ENCODE assay signal across 33 cellular contexts in genomic region chr3:112881891-112882290, GRCh38. TPM values are rescaled to one million over a fixed set of nuclear protein-coding genes. Genes with fewer than 3 reads are reported as not detected.
"Had no signal": no experiment of that assay in that cellular context is flagged by ENCODE, and none has a peak within 500 bp of the region (broad histone marks: within the 10 kb centered on the region; RNA-seq: fewer than 3 reads in every experiment).

No MANE protein-coding gene starts in this region.

- DNase-seq: activated CD4-positive, alpha-beta memory T cell treated with anti-CD3 and anti-CD28 coated beads, Interleukin-2, amount 10 ng/mL, durations not matched to agents 7 days and 5 days; activated CD4-positive, alpha-beta T cell treated with anti-CD3 and anti-CD28 coated beads for 1 hour; activated CD4-positive, alpha-beta T cell treated with anti-CD3 and anti-CD28 coated beads for 48 hours; activated CD4-positive, CD25-positive, alpha-beta regulatory T cell; activated CD8-positive, alpha-beta memory T cell treated with anti-CD3 and anti-CD28 coated beads for 24 hours; activated CD8-positive, alpha-beta memory T cell treated with anti-CD3 and anti-CD28 coated beads, Interleukin-2, amount 10 ng/mL, durations not matched to agents 7 days and 5 days; activated CD8-positive, alpha-beta memory T cell treated with anti-CD3 and anti-CD28 coated beads, Interleukin-2, amount 50 U/mL, for 48 hours; activated effector memory CD4-positive, alpha-beta T cell treated with Interleukin-2 at 50 U/mL for 16 hours; activated naive CD4-positive, alpha-beta T cell treated with anti-CD3 and anti-CD28 coated beads, Interleukin-2, amount 10 ng/mL, durations not matched to agents 7 days and 5 days; activated naive CD8-positive, alpha-beta T cell treated with anti-CD3 and anti-CD28 coated beads, Interleukin-2, amount 50 U/mL, for 24 hours; activated T-cell treated with anti-CD3 and anti-CD28 coated beads, Interleukin-2, amount 50 U/mL, for 48 hours; anterior cingulate cortex; caudate nucleus; cerebellar nuclear complex; MM.1S; MV-4-11; NCI-H1092; NCI-H1436 treated with DMSO at 0.1 percent for 48 hours; NCI-H1694 treated with DMSO at 0.1 percent for 48 hours; NCI-H2029; NCI-H510A; NCI-H526; NCI-H748 treated with DMSO at 0.1 percent for 48 hours; NK-92 treated with Interleukin-12 subunit alpha and Interleukin-12 subunit beta, amount 100 ng/mL, for 24 hours; Right ventricle myocardium superior; SW 1271; T-helper 1 cell; T-helper 2 cell; T-helper 9 cell had no signal

- H3K36me3 Mint-ChIP-seq: activated naive CD4-positive, alpha-beta T cell treated with anti-CD3 and anti-CD28 coated beads, Interleukin-2, amount 10 ng/mL, durations not matched to agents 7 days and 5 days; brain had no signal

- H3K9me3 Mint-ChIP-seq: activated naive CD4-positive, alpha-beta T cell treated with anti-CD3 and anti-CD28 coated beads, Interleukin-2, amount 10 ng/mL, durations not matched to agents 7 days and 5 days; activated naive CD8-positive, alpha-beta T cell treated with anti-CD3 and anti-CD28 coated beads, Interleukin-2, amount 50 U/mL, for 24 hours had no signal

- H3K4me3 Mint-ChIP-seq: activated CD4-positive, alpha-beta memory T cell treated with anti-CD3 and anti-CD28 coated beads, Interleukin-2, amount 10 ng/mL, durations not matched to agents 7 days and 5 days; activated CD8-positive, alpha-beta memory T cell treated with anti-CD3 and anti-CD28 coated beads, Interleukin-2, amount 10 ng/mL, durations not matched to agents 7 days and 5 days; activated naive CD4-positive, alpha-beta T cell treated with anti-CD3 and anti-CD28 coated beads, Interleukin-2, amount 10 ng/mL, durations not matched to agents 7 days and 5 days; activated naive CD8-positive, alpha-beta T cell; activated naive CD8-positive, alpha-beta T cell treated with anti-CD3 and anti-CD28 coated beads, Interleukin-2, amount 50 U/mL, for 24 hours; brain had no signal

- H3K27me3 Mint-ChIP-seq: activated CD4-positive, alpha-beta memory T cell treated with anti-CD3 and anti-CD28 coated beads, Interleukin-2, amount 10 ng/mL, durations not matched to agents 7 days and 5 days; activated naive CD8-positive, alpha-beta T cell; activated naive CD8-positive, alpha-beta T cell treated with anti-CD3 and anti-CD28 coated beads, Interleukin-2, amount 50 U/mL, for 24 hours; brain had no signal

- H3K27ac Mint-ChIP-seq: activated CD4-positive, alpha-beta memory T cell treated with anti-CD3 and anti-CD28 coated beads, Interleukin-2, amount 10 ng/mL, durations not matched to agents 7 days and 5 days; activated CD8-positive, alpha-beta memory T cell treated with anti-CD3 and anti-CD28 coated beads, Interleukin-2, amount 10 ng/mL, durations not matched to agents 7 days and 5 days; activated naive CD4-positive, alpha-beta T cell treated with anti-CD3 and anti-CD28 coated beads, Interleukin-2, amount 10 ng/mL, durations not matched to agents 7 days and 5 days; activated naive CD8-positive, alpha-beta T cell; activated naive CD8-positive, alpha-beta T cell treated with anti-CD3 and anti-CD28 coated beads, Interleukin-2, amount 50 U/mL, for 24 hours; brain had no signal

- H3K4me1 Mint-ChIP-seq: activated CD4-positive, alpha-beta memory T cell treated with anti-CD3 and anti-CD28 coated beads, Interleukin-2, amount 10 ng/mL, durations not matched to agents 7 days and 5 days; activated naive CD4-positive, alpha-beta T cell treated with anti-CD3 and anti-CD28 coated beads, Interleukin-2, amount 10 ng/mL, durations not matched to agents 7 days and 5 days; activated naive CD8-positive, alpha-beta T cell treated with anti-CD3 and anti-CD28 coated beads, Interleukin-2, amount 50 U/mL, for 24 hours; brain had no signal

- ATAC-seq: activated CD8-positive, alpha-beta memory T cell treated with anti-CD3 and anti-CD28 coated beads, Interleukin-2, amount 10 ng/mL, durations not matched to agents 7 days and 5 days; activated naive CD8-positive, alpha-beta T cell treated with anti-CD3 and anti-CD28 coated beads, Interleukin-2, amount 50 U/mL, for 24 hours had no signal

- H3K27ac ChIP-seq: VCaP had no signal

RNA-seq across cellular contexts. Expression of gene CD200R1L, which starts 35.2 kb away (rescaled TPM):
- total RNA-seq: activated CD4-positive, alpha-beta memory T cell treated with anti-CD3 and anti-CD28 coated beads, Interleukin-2, amount 10 ng/mL, durations not matched to agents 7 days and 5 days; activated CD8-positive, alpha-beta memory T cell treated with anti-CD3 and anti-CD28 coated beads, Interleukin-2, amount 10 ng/mL, durations not matched to agents 7 days and 5 days; OCI-LY7; Right ventricle myocardium superior had no signal
